Comparison of ENCODE assay signal across 1 cellular context in the genomic region with DNA sequence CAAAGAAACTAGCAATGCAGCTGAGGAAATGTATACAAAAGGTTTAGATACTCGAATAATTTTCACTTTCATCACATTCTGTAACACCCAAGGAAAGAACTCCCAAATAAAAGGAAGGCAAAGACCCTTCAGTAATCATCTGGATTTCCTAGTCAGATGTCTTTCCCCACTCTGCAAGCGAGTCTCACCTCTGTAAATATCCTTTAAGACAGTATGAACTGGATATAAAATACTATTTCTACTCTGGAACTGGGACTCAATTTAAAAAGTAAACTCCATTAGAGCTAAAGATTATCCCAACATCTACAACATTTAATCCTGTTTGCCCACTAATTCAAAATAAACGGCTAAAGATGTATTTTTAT.
TF ChIP-seq lines count a peak whose summit lies in the region.

No MANE protein-coding gene starts in this region.

TF ChIP-seq in liver, 16 proteins besides CTCF, POLR2A, EP300 and RAD21 (continued from another document):
- TF ChIP-seq REST (IDR thresholded peaks at IDR 0.05): no peak
